In genomic region chr6:165654144-165654543, GRCh38 we compare ENCODE assay signal across 8 cellular contexts.
"Had no signal": no experiment of that assay in that cellular context is flagged by ENCODE, and none has a peak within 500 bp of the region (broad histone marks: within the 10 kb centered on the region; RNA-seq: fewer than 3 reads in every experiment).

No MANE protein-coding gene starts in this region.

- H3K27ac ChIP-seq: GM23248 had no signal

- DNase-seq: GM23248, GOT3, H7, H9, HCEC 1CT, HFFc6 had no signal

- H3K9ac ChIP-seq: GM23248 had no signal

- H3K36me3 ChIP-seq: HAP-1 had no signal

- H3K4me3 ChIP-seq: GM23248, GM23338, HAP-1 had no signal

- H3K4me2 ChIP-seq: GM23338 had no signal

- H3K9me3 ChIP-seq: HAP-1 had no signal
